Comparison of ENCODE assay signal across 22 cellular contexts in genomic region chr9:93343663-93344062, GRCh38.
A peak's percentile ranks its signal among the peaks of the same experiment; 100 is the strongest.
DNase-seq lines count a peak whose midpoint lies in the region; ATAC-seq, FAIRE-seq and TF ChIP-seq lines count a peak whose summit lies in the region.
"Had no signal": no experiment of that assay in that cellular context is flagged by ENCODE, and none has a peak within 500 bp of the region (broad histone marks: within the 10 kb centered on the region; RNA-seq: fewer than 3 reads in every experiment).

No MANE protein-coding gene starts in this region.

- peaks cover 19% of the 10 kb centered on the region for H3K4me1 Mint-ChIP-seq in neural progenitor cell

- H3K4me3 ChIP-seq in HepG2 (replicated peaks in 1 of 3; ENCODE audit: insufficient read depth in 1 of 3, low read depth in 2 of 3, low read length in 3 of 3) (no peak overlapping the region), right lobe of liver (no peak overlapping the region), H1 (ENCODE audit: extremely low read depth in 1 of 4, insufficient read depth in 2 of 4, low read depth in 3 of 4, low read length in 4 of 4) (no peak overlapping the region), neural progenitor cell (no peak overlapping the region), upper lobe of left lung (no peak overlapping the region)
- H3K4me3 ChIP-seq: PC-9, SJCRH30 had no signal

- H2AFZ ChIP-seq in HepG2 (ENCODE audit: low read length) (no peak overlapping the region), H1 (ENCODE audit: low read length) (no peak overlapping the region), neural progenitor cell (replicated peaks) (no peak overlapping the region)
- H2AFZ ChIP-seq: PC-9 had no signal

- FAIRE-seq in HepG2 (lab: Jason Lieb, UNC) (no peak), H1 (lab: Jason Lieb, UNC) (no peak)

- H3K9me3 ChIP-seq in HepG2 (ENCODE audit: low read length) (peaks cover 7% of the 10 kb centered on the region), right lobe of liver (no peaks in the 10 kb centered on the region), H1 (ENCODE audit: insufficient read depth in 2 of 2, low read depth in 1 of 2, low read length in 1 of 2) (peaks cover 15 to 16% of the 10 kb centered on the region in 2 experiments), neural progenitor cell (ENCODE audit: low read depth) (no peaks in the 10 kb centered on the region), upper lobe of left lung (peaks cover 0 to 1% (median under 1%) of the 10 kb centered on the region in 4 donors)

- H4K91ac ChIP-seq in H1 (replicated peaks; ENCODE audit: insufficient read length, low read length) = no peak overlapping the region

- DNase-seq in HepG2 (ENCODE audit: low spot score) (no peak), right lobe of liver (no peak), H1 (ENCODE audit: low read depth in 1 of 2, low spot score in 2 of 2) (no peak), neural progenitor cell (ENCODE audit: low spot score) (no peak), islet precursor cell (no peak), NOMO-1 treated with dmso at 0.1 percent for 144 hours (lab: John Stamatoyannopoulos, UW; ENCODE audit: unreplicated experiment) (no peak), upper lobe of left lung (no peak)
- DNase-seq: 8988T, ACHN, DMS153, DND-41, H7, NCI-H1092, NCI-H1436, NCI-H187, NCI-H2081 treated with DMSO at 0.1 percent for 48 hours, NCI-H2171, NCI-H345, NCI-H510A treated with DMSO at 0.1 percent for 48 hours, PC-9, SJCRH30 had no signal

- H3K56ac ChIP-seq in H1 (replicated peaks; ENCODE audit: insufficient read length, low read depth, low read length) = no peak overlapping the region

- no peak for TF ChIP-seq EP300 in HepG2 (IDR thresholded peaks at IDR 0.05; ENCODE audit: low read depth in 2 of 2, low read length in 2 of 2)
- TF ChIP-seq EP300 in HepG2 (CRISPR knock-in tag; IDR thresholded peaks at IDR 0.05; ENCODE audit: borderline replicate concordance) = no peak
- TF ChIP-seq EP300 in H1 (IDR thresholded peaks at IDR 0.05; ENCODE audit: borderline replicate concordance in 1 of 2, low read depth in 2 of 2, low read length in 2 of 2) = no peak
- TF ChIP-seq EP300 in upper lobe of left lung (IDR thresholded peaks at IDR 0.05) = no peak

- peaks cover 0 to 12% of the 10 kb centered on the region in 2 experiments; a peak in 3 of 5 replicates for H3K27me3 ChIP-seq in HepG2 (ENCODE audit: control insufficient read depth in 1 of 2, insufficient read depth in 2 of 2, low read length in 2 of 2)
- H3K27me3 ChIP-seq in right lobe of liver = peaks cover 0 to 12% of the 10 kb centered on the region in 2 donors
- H3K27me3 ChIP-seq in H1 (replicated peaks in 1 of 4; ENCODE audit: control insufficient read depth in 3 of 4, extremely low read depth in 1 of 4, insufficient read depth in 3 of 4, low read length in 3 of 4) = peaks cover 0 to 7% (median 2%) of the 10 kb centered on the region in 4 experiments; a peak in 4 of 7 replicates
- peaks cover 39% of the 10 kb centered on the region for H3K27me3 ChIP-seq in neural progenitor cell
- H3K27me3 ChIP-seq in upper lobe of left lung = peaks cover 0 to 10% (median 2%) of the 10 kb centered on the region in 4 donors
- H3K27me3 ChIP-seq: SJCRH30 had no signal

- H2BK120ac ChIP-seq in H1 (replicated peaks; ENCODE audit: low read depth, low read length) = no peak overlapping the region

- no peaks in the 10 kb centered on the region for H3K79me2 ChIP-seq in HepG2 (ENCODE audit: insufficient read depth, low read length)
- H3K79me2 ChIP-seq in H1 (ENCODE audit: control insufficient read depth in 1 of 2, insufficient read depth in 2 of 2, low read length in 2 of 2) = peaks cover 8 to 69% of the 10 kb centered on the region in 2 experiments
- no peaks in the 10 kb centered on the region for H3K79me2 ChIP-seq in neural progenitor cell (ENCODE audit: low read depth)

- peaks cover 21% of the 10 kb centered on the region for H3K4me1 ChIP-seq in HepG2 (ENCODE audit: insufficient read depth, low read length)
- H3K4me1 ChIP-seq in right lobe of liver = peaks cover 0 to 6% (median 0%) of the 10 kb centered on the region in 4 donors
- peaks cover 3 to 13% (median 5%) of the 10 kb centered on the region in 4 experiments; a peak in 5 of 7 replicates for H3K4me1 ChIP-seq in H1 (replicated peaks in 1 of 4; ENCODE audit: control insufficient read depth in 3 of 4, insufficient read depth in 4 of 4, low read length in 3 of 4)
- H3K4me1 ChIP-seq in neural progenitor cell = peaks cover 9% of the 10 kb centered on the region
- peaks cover 4 to 11% (median 10%) of the 10 kb centered on the region in 4 donors for H3K4me1 ChIP-seq in upper lobe of left lung
- H3K4me1 ChIP-seq: SJCRH30 had no signal

- H3K9ac ChIP-seq in HepG2 (ENCODE audit: insufficient read depth, low read depth, low read length) (no peak overlapping the region), H1 (replicated peaks in 1 of 4; ENCODE audit: extremely low read depth in 1 of 4, low read depth in 3 of 4, low read length in 3 of 4) (no peak overlapping the region), neural progenitor cell (no peak overlapping the region)

- H4K20me1 ChIP-seq in HepG2 (ENCODE audit: insufficient read depth, low read length) = no peaks in the 10 kb centered on the region
- H4K20me1 ChIP-seq in H1 (replicated peaks in 1 of 2; ENCODE audit: control insufficient read depth in 1 of 2, insufficient read depth in 2 of 2, low read length in 2 of 2) = no peaks in the 10 kb centered on the region
- H4K20me1 ChIP-seq in neural progenitor cell (ENCODE audit: low read depth) = no peaks in the 10 kb centered on the region

- peaks cover 6% of the 10 kb centered on the region for H3F3A ChIP-seq in neural progenitor cell (ENCODE audit: low read depth)

- no peak overlapping the region for H4K5ac ChIP-seq in H1 (ENCODE audit: insufficient read length, low read depth, low read length)

- H3K27me3 Mint-ChIP-seq in neural progenitor cell (ENCODE audit: insufficient read depth, low read depth) = peaks cover 8% of the 10 kb centered on the region

- H3K4ac ChIP-seq in H1 (replicated peaks; ENCODE audit: insufficient read length, low read depth, low read length) = no peak overlapping the region

- H3K4me2 ChIP-seq in HepG2 (ENCODE audit: low read depth, low read length) (peak overlapping the region; percentile 23; the same call in 1 of the 2 replicates), H1 (ENCODE audit: insufficient read depth in 1 of 2, low read depth in 2 of 2, low read length in 2 of 2) (peak overlapping the region in 1 of 2 experiments; percentile 70; a peak in 2 of 4 replicates), neural progenitor cell (no peak overlapping the region)
- H3K4me2 ChIP-seq: PC-9 had no signal

- H2AK5ac ChIP-seq in H1 (ENCODE audit: low read depth, low read length) = no peak overlapping the region

- no peak overlapping the region for H4K8ac ChIP-seq in H1 (ENCODE audit: extremely low read depth, insufficient read depth, low read length)

- H3K27ac ChIP-seq in HepG2 (ENCODE audit: extremely low read length, insufficient read depth, low read length) (no peak overlapping the region), right lobe of liver (no peak overlapping the region), H1 (ENCODE audit: low read depth, low read length) (no peak overlapping the region), neural progenitor cell (no peak overlapping the region), upper lobe of left lung (no peak overlapping the region)
- H3K27ac ChIP-seq: PC-9, SJCRH30 had no signal

- no peak overlapping the region for H2BK15ac ChIP-seq in H1 (ENCODE audit: low read length)

- H2BK5ac ChIP-seq in H1 (ENCODE audit: low read depth, low read length) = peak overlapping the region; percentile 24; the same call in 1 of the 2 replicates

- CTCF ChIA-PET in HepG2 (lab: Yijun Ruan, JAX; ENCODE audit: low intra/inter-chr PET ratio, low total read pairs) = no interaction called here
- CTCF ChIA-PET in H1 (lab: Charles Lee; ENCODE audit: partially characterized antibody) = no interaction called here

- peaks cover 9% of the 10 kb centered on the region for H3K23me2 ChIP-seq in H1 (ENCODE audit: low read depth, low read length)

- no TSS peak for BruUV-seq in HepG2 (replicated peaks; lab: Mats Ljungman, UMichigan)

- in situ Hi-C loops in HepG2 (cut with HindIII; ENCODE audit: extremely low pct_ligation_motif_present, low pct_unique_long_range_greater_than_20kb) = no loop called here

- peaks cover 16% of the 10 kb centered on the region for H3K9me3 Mint-ChIP-seq in neural progenitor cell

- H3K14ac ChIP-seq in H1 (ENCODE audit: insufficient read length) = no peak overlapping the region

- ATAC-seq in HepG2 = no peak
- ATAC-seq in right lobe of liver = no peak
- ATAC-seq in upper lobe of left lung (ENCODE audit: low FRiP score in 2 of 2) = no peak
- ATAC-seq: Right ventricle myocardium inferior had no signal

- H3K4me3 Mint-ChIP-seq in neural progenitor cell = no peak overlapping the region

- H3K27ac Mint-ChIP-seq in neural progenitor cell = peak overlapping the region; percentile 43

- TF ChIP-seq POLR2A in HepG2 (IDR thresholded peaks at IDR 0.05; ENCODE audit: insufficient read depth in 1 of 2, low read depth in 2 of 2, low read length in 2 of 2) = no peak
- TF ChIP-seq POLR2A in right lobe of liver (IDR thresholded peaks at IDR 0.05) = no peak
- no peak for TF ChIP-seq POLR2A in H1 (IDR thresholded peaks at IDR 0.05; ENCODE audit: control extremely low read depth in 1 of 2, low read depth in 2 of 2, low read length in 2 of 2)
- no peak for TF ChIP-seq POLR2A in upper lobe of left lung (IDR thresholded peaks at IDR 0.05)

- no peak for TF ChIP-seq RAD21 in HepG2 (CRISPR knock-in tag; IDR thresholded peaks at IDR 0.05)
- TF ChIP-seq RAD21 in H1 (IDR thresholded peaks at IDR 0.05 in 1 of 2, conservative IDR thresholded peaks at IDR 0.05 in 1 of 2; ENCODE audit: low read depth in 2 of 2, low read length in 2 of 2) = no peak

- POLR2A ChIA-PET in HepG2 (lab: Yijun Ruan, JAX) (no interaction called here), H1 (lab: Charles Lee; ENCODE audit: partially characterized antibody) (interaction anchor here (0.6 to 3.4 kb wide), 2 partner anchors 15 to 21 kb away, joined by 4 to 12 read pairs; no protein-coding TSS in a partner anchor)

- no peaks in the 10 kb centered on the region for H3K36me3 Mint-ChIP-seq in neural progenitor cell

- H3K36me3 ChIP-seq in HepG2 (replicated peaks in 1 of 2; ENCODE audit: control insufficient read depth in 1 of 2, insufficient read depth in 2 of 2, low read length in 2 of 2) = no peaks in the 10 kb centered on the region
- no peaks in the 10 kb centered on the region for H3K36me3 ChIP-seq in right lobe of liver
- peaks cover 0 to 13% (median 5%) of the 10 kb centered on the region in 4 experiments; a peak in 3 of 8 replicates for H3K36me3 ChIP-seq in H1 (ENCODE audit: control insufficient read depth in 2 of 4, insufficient read depth in 4 of 4, low read length in 3 of 4)
- no peaks in the 10 kb centered on the region for H3K36me3 ChIP-seq in neural progenitor cell
- H3K36me3 ChIP-seq in upper lobe of left lung = no peaks in the 10 kb centered on the region
- H3K36me3 ChIP-seq: SJCRH30 had no signal

- H3K79me1 ChIP-seq in H1 (ENCODE audit: low read depth, low read length) = peaks cover 9% of the 10 kb centered on the region

- WGBS in HepG2 (ENCODE audit: low lambda C conversion rate) = 18% methylated on average over 9 of the region's 9 CpGs
- WGBS in right lobe of liver (ENCODE audit: insufficient coverage, low coverage, low lambda C conversion rate, missing lambda C conversion rate) = 59% methylated on average over 5 of the region's 9 CpGs
- WGBS in H1 (ENCODE audit: extremely low coverage in 1 of 2, insufficient coverage in 1 of 2, insufficient read length in 1 of 2, insufficient replicate concordance in 2 of 2, low coverage in 1 of 2, low lambda C conversion rate in 2 of 2, missing lambda C conversion rate in 1 of 2), 2 experiments = 80% methylated on average over 9 of the region's 9 CpGs; no CpG with 5 or more reads in 1 of the 2 experiments
- 75 to 81% methylated on average over 9 of the region's 9 CpGs for WGBS in upper lobe of left lung, 2 donors

- H3K18ac ChIP-seq in H1 (ENCODE audit: extremely low read depth, low read length) = no peak overlapping the region

- H3K23ac ChIP-seq in H1 (ENCODE audit: insufficient read length) = no peak overlapping the region

- peak overlapping the region; percentile 68; the same call in 1 of the 2 replicates for H2BK12ac ChIP-seq in H1 (ENCODE audit: low read depth, low read length)

- H2BK20ac ChIP-seq in H1 (ENCODE audit: low read length) = no peak overlapping the region

- TF ChIP-seq CTCF in HepG2 (CRISPR knock-in tag; IDR thresholded peaks at IDR 0.05) = no peak
- no peak for TF ChIP-seq CTCF in right lobe of liver (IDR thresholded peaks at IDR 0.05)
- no peak for TF ChIP-seq CTCF in H1 (IDR thresholded peaks at IDR 0.05; ENCODE audit: control extremely low read depth in 1 of 3, insufficient read depth in 1 of 3, low read depth in 1 of 3, low read length in 3 of 3)
- no peak for TF ChIP-seq CTCF in neural progenitor cell (IDR thresholded peaks at IDR 0.05)
- no peak for TF ChIP-seq CTCF in upper lobe of left lung (IDR thresholded peaks at IDR 0.05)

- intact Hi-C loops in HepG2 (cut with micrococcal nuclease; ENCODE audit: unreplicated experiment) = no loop called here
- intact Hi-C loops in right lobe of liver (cut with DNase I) = no loop called here
